ENCODE assay signal across 32 cellular contexts in genomic region chr6:160365117-160365516, GRCh38. TPM values are rescaled to one million over a fixed set of nuclear protein-coding genes. Genes with fewer than 3 reads are reported as not detected.
"Had no signal": no experiment of that assay in that cellular context is flagged by ENCODE, and none has a peak within 500 bp of the region (broad histone marks: within the 10 kb centered on the region; RNA-seq: fewer than 3 reads in every experiment).

No MANE protein-coding gene starts in this region.

- H3K9me3 Mint-ChIP-seq: activated naive CD4-positive, alpha-beta T cell treated with anti-CD3 and anti-CD28 coated beads, Interleukin-2, amount 10 ng/mL, durations not matched to agents 7 days and 5 days; activated naive CD8-positive, alpha-beta T cell treated with anti-CD3 and anti-CD28 coated beads, Interleukin-2, amount 10 ng/mL, durations not matched to agents 7 days and 5 days; nephron; stimulated activated memory B cell treated with anti-CD40 and anti-IgM and Interleukin-4, amounts not matched to agents 10 μg/mL and 1 μg/mL and 100 μg/mL, for 72 hours; T-helper 2 cell treated with Interferon-gamma antibody and Interleukin-4, amounts not matched to agents 5 μg/mL and 100 μg/mL, for 36 hours; type B pancreatic cell had no signal

- ATAC-seq: lower lobe of right lung; sciatic nerve; stimulated activated memory B cell treated with anti-CD40 and anti-IgM and Interleukin-4, amounts not matched to agents 10 μg/mL and 1 μg/mL and 100 μg/mL, for 72 hours; stimulated activated naive CD8-positive, alpha-beta T cell treated with anti-CD3 and anti-CD28 coated beads, Interleukin-15, amount 100 ng/mL, for 72 hours had no signal

- H3K4me3 ChIP-seq: ascending aorta, esophagus squamous epithelium, hepatocyte, lower lobe of right lung, skin epidermis, vagina had no signal

- H3K4me1 Mint-ChIP-seq: activated naive CD4-positive, alpha-beta T cell treated with anti-CD3 and anti-CD28 coated beads, Interleukin-2, amount 10 ng/mL, durations not matched to agents 7 days and 5 days; activated naive CD8-positive, alpha-beta T cell treated with anti-CD3 and anti-CD28 coated beads, Interleukin-2, amount 10 ng/mL, durations not matched to agents 7 days and 5 days; brain; stimulated activated memory B cell treated with anti-CD40 and anti-IgM and Interleukin-4, amounts not matched to agents 10 μg/mL and 1 μg/mL and 100 μg/mL, for 72 hours; stimulated activated naive CD8-positive, alpha-beta T cell treated with anti-CD3 and anti-CD28 coated beads, Interleukin-15, amount 100 ng/mL, for 72 hours had no signal

- H3K27me3 ChIP-seq: ascending aorta, esophagus squamous epithelium, hepatocyte, vagina had no signal

- H3K9me3 ChIP-seq: ascending aorta, lower lobe of right lung, vagina had no signal

- H3K27ac Mint-ChIP-seq: activated CD4-positive, alpha-beta memory T cell treated with anti-CD3 and anti-CD28 coated beads for 36 hours; activated naive CD4-positive, alpha-beta T cell treated with anti-CD3 and anti-CD28 coated beads, Interleukin-2, amount 10 ng/mL, durations not matched to agents 7 days and 5 days; activated naive CD8-positive, alpha-beta T cell treated with anti-CD3 and anti-CD28 coated beads, Interleukin-2, amount 10 ng/mL, durations not matched to agents 7 days and 5 days; brain; nephron; stimulated activated memory B cell treated with anti-CD40 and anti-IgM and Interleukin-4, amounts not matched to agents 10 μg/mL and 1 μg/mL and 100 μg/mL, for 72 hours; stimulated activated naive CD8-positive, alpha-beta T cell treated with anti-CD3 and anti-CD28 coated beads, Interleukin-15, amount 100 ng/mL, for 72 hours; T-helper 2 cell treated with Interferon-gamma antibody and Interleukin-4, amounts not matched to agents 5 μg/mL and 100 μg/mL, for 36 hours; type B pancreatic cell had no signal

- DNase-seq: activated CD4-positive, alpha-beta memory T cell treated with anti-CD3 and anti-CD28 coated beads for 36 hours; activated CD4-positive, alpha-beta T cell treated with anti-CD3 and anti-CD28 coated beads for 4 hours; activated CD8-positive, alpha-beta memory T cell treated with anti-CD3 and anti-CD28 coated beads, Interleukin-2, amount 50 U/mL, for 4 hours; activated gamma-delta T cell; activated naive CD4-positive, alpha-beta T cell treated with anti-CD3 and anti-CD28 coated beads, Interleukin-2, amount 10 ng/mL, durations not matched to agents 7 days and 5 days; activated naive CD8-positive, alpha-beta T cell treated with anti-CD3 and anti-CD28 coated beads, Interleukin-2, amount 10 ng/mL, durations not matched to agents 7 days and 5 days; activated T-cell treated with anti-CD3 and anti-CD28 coated beads, Interleukin-2, amount 50 U/mL, for 1 hour; central memory CD4-positive, alpha-beta T cell; esophagus squamous epithelium; glutamatergic neuron; lower lobe of right lung; mesendoderm; posterior cingulate gyrus; stimulated activated CD4-positive, alpha-beta T cell treated with anti-CD3 and anti-CD28 coated beads, Interleukin-1b, Interleukin-23, amount 100 ng/mL, for 48 hours; stimulated activated CD4-positive, alpha-beta T cell treated with anti-CD3 and anti-CD28 coated beads, Interleukin-4, amount 100 ng/mL, for 4 hours; stimulated activated CD8-positive, alpha-beta memory T cell treated with anti-CD3 and anti-CD28 coated beads, Interleukin-4, amount 100 ng/mL, for 48 hours; stimulated activated naive CD8-positive, alpha-beta T cell treated with anti-CD3 and anti-CD28 coated beads, Interleukin-15, amount 100 ng/mL, for 72 hours; substantia nigra; T-helper 1 cell had no signal

- H3K36me3 Mint-ChIP-seq: activated CD4-positive, alpha-beta memory T cell treated with anti-CD3 and anti-CD28 coated beads for 36 hours; activated naive CD4-positive, alpha-beta T cell treated with anti-CD3 and anti-CD28 coated beads, Interleukin-2, amount 10 ng/mL, durations not matched to agents 7 days and 5 days; activated naive CD8-positive, alpha-beta T cell treated with anti-CD3 and anti-CD28 coated beads, Interleukin-2, amount 10 ng/mL, durations not matched to agents 7 days and 5 days; brain; stimulated activated memory B cell treated with anti-CD40 and anti-IgM and Interleukin-4, amounts not matched to agents 10 μg/mL and 1 μg/mL and 100 μg/mL, for 72 hours; type B pancreatic cell had no signal

- H3K27ac ChIP-seq: ascending aorta, esophagus squamous epithelium, hepatocyte, lower lobe of right lung, skin epidermis, vagina had no signal

- H3K36me3 ChIP-seq: ascending aorta, esophagus squamous epithelium, lower lobe of right lung, vagina had no signal

- H3K4me3 Mint-ChIP-seq: activated CD4-positive, alpha-beta memory T cell treated with anti-CD3 and anti-CD28 coated beads for 36 hours; activated naive CD4-positive, alpha-beta T cell treated with anti-CD3 and anti-CD28 coated beads, Interleukin-2, amount 10 ng/mL, durations not matched to agents 7 days and 5 days; activated naive CD8-positive, alpha-beta T cell treated with anti-CD3 and anti-CD28 coated beads, Interleukin-2, amount 10 ng/mL, durations not matched to agents 7 days and 5 days; brain; nephron; stimulated activated memory B cell treated with anti-CD40 and anti-IgM and Interleukin-4, amounts not matched to agents 10 μg/mL and 1 μg/mL and 100 μg/mL, for 72 hours; stimulated activated naive CD8-positive, alpha-beta T cell treated with anti-CD3 and anti-CD28 coated beads, Interleukin-15, amount 100 ng/mL, for 72 hours; T-helper 2 cell treated with Interferon-gamma antibody and Interleukin-4, amounts not matched to agents 5 μg/mL and 100 μg/mL, for 36 hours; type B pancreatic cell had no signal

- H3K4me1 ChIP-seq: esophagus squamous epithelium, lower lobe of right lung, vagina had no signal

RNA-seq across cellular contexts. Expression of gene SLC22A3, which starts 16.9 kb away (rescaled TPM):
- total RNA-seq: activated CD4-positive, alpha-beta memory T cell treated with anti-CD3 and anti-CD28 coated beads for 36 hours; activated CD8-positive, alpha-beta memory T cell treated with anti-CD3 and anti-CD28 coated beads for 36 hours; activated naive CD8-positive, alpha-beta T cell treated with anti-CD3 and anti-CD28 coated beads, Interleukin-2, amount 10 ng/mL, durations not matched to agents 7 days and 5 days; endothelial cell of umbilical vein; mononuclear cell had no signal
- polyA plus RNA-seq: endothelial cell of umbilical vein had no signal
